8 cellular contexts compared by ENCODE assay signal in the genomic region with DNA sequence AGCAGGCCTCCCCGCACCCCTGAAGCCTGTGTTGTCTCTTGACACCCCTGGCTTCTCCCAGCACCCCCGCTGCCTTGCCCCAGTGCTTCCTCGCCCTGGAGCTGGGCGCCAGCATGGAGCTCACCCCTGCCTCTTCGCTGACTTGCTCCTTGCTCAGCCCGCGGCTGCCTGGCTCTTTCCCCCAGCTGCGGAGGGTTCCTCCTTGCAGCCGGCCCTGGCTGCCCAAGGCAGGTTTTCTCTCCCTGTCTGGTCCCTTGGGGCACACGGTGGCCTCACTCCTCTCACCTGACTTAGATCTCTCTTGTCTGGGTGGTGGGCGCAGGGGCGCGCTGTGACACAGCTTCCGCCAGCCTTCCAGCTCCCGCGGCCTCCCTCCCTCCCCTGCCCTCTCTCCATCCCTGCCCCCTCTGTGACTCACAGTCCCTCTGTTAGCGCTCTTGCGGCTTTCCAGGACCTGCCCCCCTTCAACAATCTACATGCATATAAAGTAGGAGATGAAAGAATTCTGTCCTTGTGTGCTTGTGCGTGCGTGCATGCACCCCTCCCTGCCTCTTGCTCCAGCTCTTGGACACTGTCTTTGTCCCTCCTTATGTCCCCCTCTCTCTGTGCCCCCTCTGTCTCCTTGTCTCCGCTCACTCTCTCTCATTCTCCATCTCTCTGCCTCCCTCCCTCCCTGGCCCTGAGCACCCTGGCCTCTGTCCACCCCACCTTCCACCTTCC. TPM values are rescaled to one million over a fixed set of nuclear protein-coding genes. Genes with fewer than 3 reads are reported as not detected.
A peak's percentile ranks its signal among the peaks of the same experiment; 100 is the strongest.
DNase-seq lines count a peak whose midpoint lies in the region; ATAC-seq and TF ChIP-seq lines count a peak whose summit lies in the region.

No MANE protein-coding gene starts in this region.

- intact Hi-C loops in sciatic nerve (cut with DNase I) = loop anchor here (5.0 kb wide), 1 partner anchor 186 kb away; no protein-coding TSS in a partner anchor

- no peaks in the 10 kb centered on the region for H3K9me3 Mint-ChIP-seq in activated CD8-positive, alpha-beta memory T cell treated with anti-CD3 and anti-CD28 coated beads, Interleukin-2, amount 10 ng/mL, durations not matched to agents 7 days and 5 days (ENCODE audit: low read depth)

- DNase-seq in ELR (ENCODE audit: low read depth) = peak; percentile 84
- DNase-seq in MV-4-11 (lab: John Stamatoyannopoulos, UW) = peak; percentile 61
- DNase-seq in activated CD8-positive, alpha-beta memory T cell treated with anti-CD3 and anti-CD28 coated beads, Interleukin-2, amount 10 ng/mL, durations not matched to agents 7 days and 5 days = no peak
- peak; percentile 62 for DNase-seq in fibroblast of villous mesenchyme (ENCODE audit: low read depth)
- peak; percentile 61 for DNase-seq in sciatic nerve (ENCODE audit: low spot score)
- no peak for DNase-seq in NCI-H2029 (lab: John Stamatoyannopoulos, UW)
- DNase-seq in DMS114 treated with DMSO at 0.1 percent for 48 hours (lab: John Stamatoyannopoulos, UW; ENCODE audit: unreplicated experiment) = no peak

- H3K4me3 Mint-ChIP-seq in activated CD8-positive, alpha-beta memory T cell treated with anti-CD3 and anti-CD28 coated beads, Interleukin-2, amount 10 ng/mL, durations not matched to agents 7 days and 5 days = no peak overlapping the region

- no peaks in the 10 kb centered on the region for H3K36me3 Mint-ChIP-seq in activated CD8-positive, alpha-beta memory T cell treated with anti-CD3 and anti-CD28 coated beads, Interleukin-2, amount 10 ng/mL, durations not matched to agents 7 days and 5 days

- CTCF ChIA-PET in activated CD8-positive, alpha-beta memory T cell treated with anti-CD3 and anti-CD28 coated beads, Interleukin-2, amount 10 ng/mL, durations not matched to agents 7 days and 5 days (lab: Charles Lee) = interaction anchor here (1.5 kb wide), 1 partner anchor 181 kb away, joined by 5 read pairs; no protein-coding TSS in a partner anchor

- ATAC-seq in activated CD8-positive, alpha-beta memory T cell treated with anti-CD3 and anti-CD28 coated beads, Interleukin-2, amount 10 ng/mL, durations not matched to agents 7 days and 5 days = peak; percentile 35
- ATAC-seq in sciatic nerve (peak; percentile 26), GM21576 (IDR thresholded peaks at IDR 0.05; ENCODE audit: unreplicated experiment) (no peak)

- peak overlapping the region; percentile 52 for H3K4me3 ChIP-seq in fibroblast of villous mesenchyme (ENCODE audit: low read depth, low read length)

- no peak for TF ChIP-seq CTCF in fibroblast of villous mesenchyme (IDR thresholded peaks at IDR 0.05; ENCODE audit: insufficient read depth, low read depth, low read length)

- H3K4me1 Mint-ChIP-seq in activated CD8-positive, alpha-beta memory T cell treated with anti-CD3 and anti-CD28 coated beads, Interleukin-2, amount 10 ng/mL, durations not matched to agents 7 days and 5 days = peaks cover 5% of the 10 kb centered on the region

- no peaks in the 10 kb centered on the region for H3K27me3 Mint-ChIP-seq in activated CD8-positive, alpha-beta memory T cell treated with anti-CD3 and anti-CD28 coated beads, Interleukin-2, amount 10 ng/mL, durations not matched to agents 7 days and 5 days

- H3K27ac Mint-ChIP-seq in activated CD8-positive, alpha-beta memory T cell treated with anti-CD3 and anti-CD28 coated beads, Interleukin-2, amount 10 ng/mL, durations not matched to agents 7 days and 5 days = no peak overlapping the region

RNA-seq across cellular contexts. Expression of a gene that starts 2.2 kb away (rescaled TPM):
- under 1 TPM; 0.42 to 0.50 TPM for total RNA-seq in activated CD8-positive, alpha-beta memory T cell treated with anti-CD3 and anti-CD28 coated beads, Interleukin-2, amount 10 ng/mL, durations not matched to agents 7 days and 5 days
- total RNA-seq in fibroblast of villous mesenchyme (3.0 and 3.5 TPM in 2 replicates), sciatic nerve (73.1 TPM)

RNA-seq across cellular contexts. Expression of a gene that starts 14.6 kb away (rescaled TPM):
- total RNA-seq in activated CD8-positive, alpha-beta memory T cell treated with anti-CD3 and anti-CD28 coated beads, Interleukin-2, amount 10 ng/mL, durations not matched to agents 7 days and 5 days = not detected
- 0.86 and 0.97 TPM in 2 replicates for total RNA-seq in fibroblast of villous mesenchyme
- total RNA-seq in sciatic nerve = 1.1 TPM

RNA-seq across cellular contexts. Expression of a gene that starts 27.9 kb away (rescaled TPM):
- 10 to 100 TPM; 69.4 to 72.0 TPM for total RNA-seq in activated CD8-positive, alpha-beta memory T cell treated with anti-CD3 and anti-CD28 coated beads, Interleukin-2, amount 10 ng/mL, durations not matched to agents 7 days and 5 days
- total RNA-seq in fibroblast of villous mesenchyme (37.4 and 40.2 TPM in 2 replicates), sciatic nerve (39.9 TPM)

RNA-seq across cellular contexts. Expression of a gene that starts 28.2 kb away (rescaled TPM):
- total RNA-seq in activated CD8-positive, alpha-beta memory T cell treated with anti-CD3 and anti-CD28 coated beads, Interleukin-2, amount 10 ng/mL, durations not matched to agents 7 days and 5 days = 100 to 1,000 TPM; 190 to 191 TPM
- total RNA-seq in fibroblast of villous mesenchyme (122 and 133 TPM in 2 replicates), sciatic nerve (110 TPM)

RNA-seq across cellular contexts. Expression of a gene that starts 41.6 kb away (rescaled TPM):
- total RNA-seq in activated CD8-positive, alpha-beta memory T cell treated with anti-CD3 and anti-CD28 coated beads, Interleukin-2, amount 10 ng/mL, durations not matched to agents 7 days and 5 days = 10 to 100 TPM; 10.7 to 18.3 TPM
- 15.5 and 19.3 TPM in 2 replicates for total RNA-seq in fibroblast of villous mesenchyme
- 10.1 TPM for total RNA-seq in sciatic nerve

Comparison
In these comparisons a context has a peak if more than half of its experiments do, and no peak if none do; other contexts are left out.
1. DNase-seq: peak in ELR (single experiment), MV-4-11 (single experiment), fibroblast of villous mesenchyme (single experiment) and sciatic nerve (single experiment); none in activated CD8-positive, alpha-beta memory T cell treated with anti-CD3 and anti-CD28 coated beads, Interleukin-2, amount 10 ng/mL, durations not matched to agents 7 days and 5 days (single experiment), NCI-H2029 (single experiment) and DMS114 treated with DMSO at 0.1 percent for 48 hours (single experiment).
2. RNA of a gene that starts 2.2 kb away (total RNA-seq): 73.1 TPM in sciatic nerve (single experiment); 3.0 to 3.5 TPM in fibroblast of villous mesenchyme and 0.42 to 0.50 TPM in activated CD8-positive, alpha-beta memory T cell treated with anti-CD3 and anti-CD28 coated beads, Interleukin-2, amount 10 ng/mL, durations not matched to agents 7 days and 5 days; every median in the first group is over 10 times any median in the second.